8 cellular contexts compared by ENCODE assay signal in genomic region chrX:9677098-9677739, GRCh38.
DNase-seq lines count a peak whose midpoint lies in the region; ATAC-seq, FAIRE-seq and TF ChIP-seq lines count a peak whose summit lies in the region.

No MANE protein-coding gene starts in this region.

- no peaks in the 10 kb centered on the region for H3K9me3 ChIP-seq in Karpas-422 (ENCODE audit: low read length)

- TF ChIP-seq CTCF in bronchial epithelial cell (IDR thresholded peaks at IDR 0.05; ENCODE audit: insufficient read depth, low read length, severe bottlenecking), result no peak

- peaks cover 12% of the 10 kb centered on the region for H3K4me1 ChIP-seq in Karpas-422 (ENCODE audit: low read length)

- H2AFZ ChIP-seq in Karpas-422 (ENCODE audit: low read length), result no peak overlapping the region

- no peaks in the 10 kb centered on the region for H3K79me2 ChIP-seq in Karpas-422 (ENCODE audit: low read length)

- H4K20me1 ChIP-seq in Karpas-422 (ENCODE audit: insufficient read depth, low read depth, low read length), result no peaks in the 10 kb centered on the region

- H3K4me3 ChIP-seq in Karpas-422 (ENCODE audit: low read length) (no peak overlapping the region), bronchial epithelial cell (ENCODE audit: low read depth, low read length) (no peak overlapping the region)

- no peak overlapping the region for H3K9ac ChIP-seq in Karpas-422 (ENCODE audit: low read length)

- ATAC-seq in GM18502 (IDR thresholded peaks at IDR 0.05; ENCODE audit: poor library complexity, unreplicated experiment) (peak; percentile 98), GM21576 (IDR thresholded peaks at IDR 0.05; ENCODE audit: unreplicated experiment) (peak; percentile 97)

- no peak overlapping the region for H3K27ac ChIP-seq in Karpas-422 (ENCODE audit: low read length)

- FAIRE-seq in bronchial epithelial cell (lab: Jason Lieb, UNC), result no peak

- H3K4me2 ChIP-seq in Karpas-422 (ENCODE audit: low read depth, low read length, poor library complexity, severe bottlenecking), result peak overlapping the region; percentile 24

- DNase-seq in Karpas-422 (no peak), bronchial epithelial cell (ENCODE audit: low read depth) (peak; percentile 65), NCI-H524 (lab: John Stamatoyannopoulos, UW) (no peak), T1000 (lab: John Stamatoyannopoulos, UW) (no peak), DMS 273 treated with DMSO at 0.1 percent for 48 hours (lab: John Stamatoyannopoulos, UW) (no peak)
- peak; percentile 13 to 23 for DNase-seq in stimulated activated CD4-positive, alpha-beta T cell treated with anti-CD3 and anti-CD28 coated beads, Interleukin-2, amount 100 ng/mL, for 24 hours

- H3K9me2 ChIP-seq in Karpas-422 (replicated peaks; ENCODE audit: insufficient read depth, low read length), result no peaks in the 10 kb centered on the region

- H3K27me3 ChIP-seq in Karpas-422 (ENCODE audit: low read length), result no peaks in the 10 kb centered on the region
- no peaks in the 10 kb centered on the region for H3K27me3 ChIP-seq in bronchial epithelial cell (ENCODE audit: control insufficient read depth, insufficient read depth, low read length)

- H3K36me3 ChIP-seq in Karpas-422 (ENCODE audit: insufficient read depth, low read length), result no peaks in the 10 kb centered on the region
- no peaks in the 10 kb centered on the region for H3K36me3 ChIP-seq in bronchial epithelial cell (ENCODE audit: control insufficient read depth, insufficient read depth, low read length)

Comparison
In these comparisons a context has a peak if more than half of its experiments do, and no peak if none do; other contexts are left out.
1. DNase-seq: peak in bronchial epithelial cell (single experiment) and stimulated activated CD4-positive, alpha-beta T cell treated with anti-CD3 and anti-CD28 coated beads, Interleukin-2, amount 100 ng/mL, for 24 hours (2 of 2); none in Karpas-422 (single experiment), NCI-H524 (0 of 2), T1000 (single experiment) and DMS 273 treated with DMSO at 0.1 percent for 48 hours (single experiment).